ENCODE assay signal across 19 cellular contexts in genomic region chr22:48197189-48197690, GRCh38.
DNase-seq lines count a peak whose midpoint lies in the region; ATAC-seq and TF ChIP-seq lines count a peak whose summit lies in the region.
"Had no signal": no experiment of that assay in that cellular context is flagged by ENCODE, and none has a peak within 500 bp of the region (broad histone marks: within the 10 kb centered on the region; RNA-seq: fewer than 3 reads in every experiment).

No MANE protein-coding gene starts in this region.

- H3K27ac ChIP-seq in colonic mucosa (no peak overlapping the region), coronary artery (no peak overlapping the region)

- peaks cover 2% of the 10 kb centered on the region for H3K9me3 Mint-ChIP-seq in osteocyte (ENCODE audit: unreplicated experiment)
- H3K9me3 Mint-ChIP-seq in activated CD4-positive, alpha-beta memory T cell treated with anti-CD3 and anti-CD28 coated beads for 36 hours, result peaks cover 6% of the 10 kb centered on the region

- H3K27ac Mint-ChIP-seq in osteocyte (ENCODE audit: unreplicated experiment), result no peak overlapping the region
- H3K27ac Mint-ChIP-seq in activated CD4-positive, alpha-beta memory T cell treated with anti-CD3 and anti-CD28 coated beads for 36 hours, result no peak overlapping the region
- H3K27ac Mint-ChIP-seq: CD4-positive, CD25-positive, alpha-beta regulatory T cell; CD8-positive, alpha-beta memory T cell had no signal

- H3K36me3 ChIP-seq in colonic mucosa, result no peaks in the 10 kb centered on the region
- H3K36me3 ChIP-seq: BE2C, HAP-1 had no signal

- intact Hi-C loops in colonic mucosa (cut with DNase I), result no loop called here
- intact Hi-C loops in activated CD4-positive, alpha-beta memory T cell treated with anti-CD3 and anti-CD28 coated beads for 36 hours (cut with micrococcal nuclease), result no loop called here

- CTCF ChIA-PET in activated CD4-positive, alpha-beta memory T cell treated with anti-CD3 and anti-CD28 coated beads for 36 hours (lab: Charles Lee), result no interaction called here

- DNase-seq in colonic mucosa (peak; percentile 2), coronary artery (ENCODE audit: low spot score) (peak; percentile 16), islet precursor cell (peak; percentile 21), osteocyte (ENCODE audit: extremely low spot score, unreplicated experiment) (peak; percentile 51), NCI-H510A treated with DMSO at 0.1 percent for 48 hours (lab: John Stamatoyannopoulos, UW) (no peak)
- no peak for DNase-seq in activated CD4-positive, alpha-beta memory T cell treated with anti-CD3 and anti-CD28 coated beads for 36 hours
- DNase-seq: ACHN; BE2C; C1 segment of cervical spinal cord; CD4-positive, CD25-positive, alpha-beta regulatory T cell; CD8-positive, alpha-beta memory T cell; COR-L47; DMS 273 treated with DMSO at 0.1 percent for 48 hours; DMS53; DND-41; EL; IMR-90 had no signal

- peaks cover 7% of the 10 kb centered on the region for H3K4me1 Mint-ChIP-seq in osteocyte (ENCODE audit: unreplicated experiment)
- no peaks in the 10 kb centered on the region for H3K4me1 Mint-ChIP-seq in activated CD4-positive, alpha-beta memory T cell treated with anti-CD3 and anti-CD28 coated beads for 36 hours (ENCODE audit: low read depth)
- H3K4me1 Mint-ChIP-seq: CD4-positive, CD25-positive, alpha-beta regulatory T cell; CD8-positive, alpha-beta memory T cell had no signal

- no peak for ATAC-seq in HG03439 (IDR thresholded peaks at IDR 0.05; ENCODE audit: unreplicated experiment)

- no peaks in the 10 kb centered on the region for H3K27me3 ChIP-seq in colonic mucosa
- H3K27me3 ChIP-seq: BE2C had no signal

- TF ChIP-seq CTCF in colonic mucosa (IDR thresholded peaks at IDR 0.05) (no peak), coronary artery (IDR thresholded peaks at IDR 0.05) (no peak), osteocyte (IDR thresholded peaks at IDR 0.05) (no peak)

- no peaks in the 10 kb centered on the region for H3K9me3 ChIP-seq in colonic mucosa
- H3K9me3 ChIP-seq: BE2C, HAP-1 had no signal

- peaks cover 9% of the 10 kb centered on the region for H3K27me3 Mint-ChIP-seq in osteocyte (ENCODE audit: unreplicated experiment)
- H3K27me3 Mint-ChIP-seq in activated CD4-positive, alpha-beta memory T cell treated with anti-CD3 and anti-CD28 coated beads for 36 hours, result peaks cover 15% of the 10 kb centered on the region

- H3K4me3 Mint-ChIP-seq in osteocyte (ENCODE audit: unreplicated experiment), result no peak overlapping the region
- no peak overlapping the region for H3K4me3 Mint-ChIP-seq in activated CD4-positive, alpha-beta memory T cell treated with anti-CD3 and anti-CD28 coated beads for 36 hours
- H3K4me3 Mint-ChIP-seq: CD4-positive, CD25-positive, alpha-beta regulatory T cell; CD8-positive, alpha-beta memory T cell had no signal

- no peaks in the 10 kb centered on the region for H3K4me1 ChIP-seq in colonic mucosa
- H3K4me1 ChIP-seq: BE2C, HAP-1 had no signal

- POLR2A ChIA-PET in activated CD4-positive, alpha-beta memory T cell treated with anti-CD3 and anti-CD28 coated beads for 36 hours (lab: Charles Lee), result no interaction called here

- H3K4me3 ChIP-seq in colonic mucosa, result no peak overlapping the region
- no peak overlapping the region for H3K4me3 ChIP-seq in coronary artery
- H3K4me3 ChIP-seq: HAP-1 had no signal

- H3K36me3 Mint-ChIP-seq in osteocyte (ENCODE audit: unreplicated experiment), result no peaks in the 10 kb centered on the region
- H3K36me3 Mint-ChIP-seq in activated CD4-positive, alpha-beta memory T cell treated with anti-CD3 and anti-CD28 coated beads for 36 hours, result no peaks in the 10 kb centered on the region
- H3K36me3 Mint-ChIP-seq: CD4-positive, CD25-positive, alpha-beta regulatory T cell had no signal

- H3K9ac ChIP-seq in colonic mucosa (ENCODE audit: low read depth in 2 of 2, low read length in 2 of 2), result no peak overlapping the region

Comparison
In these comparisons a context has a peak if more than half of its experiments do, and no peak if none do; other contexts are left out.
1. DNase-seq: peak in colonic mucosa (single experiment), coronary artery (single experiment), islet precursor cell (single experiment) and osteocyte (single experiment); none in activated CD4-positive, alpha-beta memory T cell treated with anti-CD3 and anti-CD28 coated beads for 36 hours (single experiment) and NCI-H510A treated with DMSO at 0.1 percent for 48 hours (single experiment).